In the genomic region with DNA sequence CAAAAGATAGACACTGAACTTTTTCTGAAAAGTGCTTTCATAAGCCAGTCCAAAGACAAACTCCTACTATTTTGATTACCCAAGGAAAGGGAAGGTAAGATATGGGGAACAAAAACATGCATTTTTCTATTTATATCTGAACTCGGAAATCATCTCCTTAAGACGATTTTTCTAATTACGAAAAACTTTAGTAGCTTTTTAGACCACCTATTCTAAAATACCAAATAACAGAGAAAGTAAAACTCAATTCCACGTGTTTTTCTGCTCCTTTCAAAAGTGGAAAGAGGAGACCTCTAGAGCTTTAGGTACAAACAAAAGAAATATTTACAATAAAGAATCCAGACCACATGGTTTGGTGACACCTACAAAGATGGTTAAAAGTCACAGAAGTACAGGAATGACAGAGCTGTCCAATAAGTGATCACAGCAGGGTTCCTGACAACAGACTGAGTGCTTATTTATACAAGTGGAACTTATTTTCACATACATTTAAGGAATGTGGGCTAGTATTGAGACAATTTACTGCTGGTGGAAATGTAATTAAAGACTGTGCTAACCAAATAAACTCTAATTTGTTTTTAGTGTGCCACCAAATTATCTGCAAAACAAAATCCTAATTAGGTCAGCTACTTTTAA, we compare ENCODE assay signal across 9 cellular contexts.
DNase-seq lines count a peak whose midpoint lies in the region; TF ChIP-seq lines count a peak whose summit lies in the region.
"Had no signal": no experiment of that assay in that cellular context is flagged by ENCODE, and none has a peak within 500 bp of the region (broad histone marks: within the 10 kb centered on the region; RNA-seq: fewer than 3 reads in every experiment).

No MANE protein-coding gene starts in this region.

- TF ChIP-seq CTCF in astrocyte of the cerebellum (IDR thresholded peaks at IDR 0.05; ENCODE audit: low read depth, low read length, missing control alignments), result no peak

- H3K27ac ChIP-seq in stomach smooth muscle (ENCODE audit: low read length), result peak overlapping the region; percentile 90

- peaks cover 9% of the 10 kb centered on the region for H3K4me1 ChIP-seq in stomach smooth muscle (ENCODE audit: control insufficient read depth, insufficient read depth, low read length)

- peak overlapping the region; percentile 71 for H3K4me3 ChIP-seq in astrocyte of the cerebellum (ENCODE audit: low read depth, low read length)
- peak overlapping the region; percentile 76 to 95 for H3K4me3 ChIP-seq in stomach smooth muscle (ENCODE audit: low read length in 2 of 2)

- DNase-seq in HEK293T (ENCODE audit: extremely low spot score) (no peak), astrocyte of the cerebellum (ENCODE audit: low read depth) (no peak), kidney glomerular epithelial cell (lab: John Stamatoyannopoulos, UW) (peak; percentile 57), NCI-H1694 (lab: John Stamatoyannopoulos, UW) (no peak), activated T-cell treated with anti-CD3 and anti-CD28 coated beads for 4 hours (no peak), NCI-H2029 treated with DMSO at 0.1 percent for 48 hours (lab: John Stamatoyannopoulos, UW) (no peak)
- DNase-seq in activated CD4-positive, alpha-beta T cell treated with anti-CD3 and anti-CD28 coated beads for 48 hours, result no peak
- DNase-seq: stimulated activated CD4-positive, alpha-beta T cell treated with anti-CD3 and anti-CD28 coated beads, Interleukin-15, amount 100 ng/mL, for 24 hours had no signal

- in situ Hi-C loops in astrocyte of the cerebellum (cut with HindIII; ENCODE audit: low sequenced_read_pairs), result no loop called here

- CTCF ChIA-PET in HEK293T (lab: Yijun Ruan, JAX), result interaction anchor here (0.7 kb wide), 1 partner anchor 155 kb away, joined by 4 read pairs; no protein-coding TSS in a partner anchor

- H3K9ac ChIP-seq in stomach smooth muscle (ENCODE audit: low read length in 2 of 2), result peak overlapping the region; percentile 65 to 78

- POLR2A ChIA-PET in HEK293T (lab: Yijun Ruan, JAX), result interaction anchor here (1.1 to 1.2 kb wide), 2 partner anchors 23 to 160 kb away, joined by 3 read pairs; no protein-coding TSS in a partner anchor

- no peaks in the 10 kb centered on the region for H3K9me3 ChIP-seq in stomach smooth muscle (ENCODE audit: control insufficient read depth in 2 of 2, low read length in 2 of 2)

- no peaks in the 10 kb centered on the region for H3K27me3 ChIP-seq in stomach smooth muscle (ENCODE audit: control insufficient read depth in 1 of 2, insufficient read depth in 2 of 2, low read length in 2 of 2)

- peaks cover 0 to 3% of the 10 kb centered on the region in 2 donors for H3K36me3 ChIP-seq in stomach smooth muscle (ENCODE audit: control insufficient read depth in 2 of 2, insufficient read depth in 2 of 2, low read length in 2 of 2)

TF ChIP-seq in HEK293T, 16 proteins besides CTCF, POLR2A, EP300 and RAD21:
- TF ChIP-seq, protein P1, sequence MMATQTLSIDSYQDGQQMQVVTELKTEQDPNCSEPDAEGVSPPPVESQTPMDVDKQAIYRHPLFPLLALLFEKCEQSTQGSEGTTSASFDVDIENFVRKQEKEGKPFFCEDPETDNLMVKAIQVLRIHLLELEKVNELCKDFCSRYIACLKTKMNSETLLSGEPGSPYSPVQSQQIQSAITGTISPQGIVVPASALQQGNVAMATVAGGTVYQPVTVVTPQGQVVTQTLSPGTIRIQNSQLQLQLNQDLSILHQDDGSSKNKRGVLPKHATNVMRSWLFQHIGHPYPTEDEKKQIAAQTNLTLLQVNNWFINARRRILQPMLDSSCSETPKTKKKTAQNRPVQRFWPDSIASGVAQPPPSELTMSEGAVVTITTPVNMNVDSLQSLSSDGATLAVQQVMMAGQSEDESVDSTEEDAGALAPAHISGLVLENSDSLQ (IDR thresholded peaks at IDR 0.05), result peak; percentile 75
- TF ChIP-seq ELF4 (IDR thresholded peaks at IDR 0.05) (no peak), ARNT (IDR thresholded peaks at IDR 0.05) (0 out of 2 replicates have a peak, but pooled peaks have one; percentile 38), CTBP1 (IDR thresholded peaks at IDR 0.05; ENCODE audit: borderline replicate concordance) (peak; percentile 68; the same call in 1 of the 2 replicates)
